ENCODE assay signal across 10 cellular contexts in the genomic region with DNA sequence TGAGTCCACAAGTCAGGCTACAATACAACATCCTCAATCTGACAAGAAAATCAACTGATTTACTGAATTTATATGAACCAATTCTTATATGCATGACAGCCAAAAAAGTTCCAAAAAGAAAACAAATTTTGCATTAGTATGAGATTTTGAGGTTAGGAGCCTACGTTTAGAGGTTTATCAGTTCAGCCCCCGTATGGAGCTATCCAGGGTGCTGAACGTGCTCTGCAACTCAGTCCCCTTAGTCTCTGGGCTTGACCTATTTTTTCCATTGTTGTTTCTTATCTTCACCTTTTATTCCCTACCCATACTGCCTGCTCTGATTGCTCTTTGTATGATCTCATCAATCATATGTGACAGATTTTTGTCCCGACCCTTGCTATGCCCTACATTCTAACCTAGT.
A peak's percentile ranks its signal among the peaks of the same experiment; 100 is the strongest.
DNase-seq lines count a peak whose midpoint lies in the region; ATAC-seq and TF ChIP-seq lines count a peak whose summit lies in the region.
"Had no signal": no experiment of that assay in that cellular context is flagged by ENCODE, and none has a peak within 500 bp of the region (broad histone marks: within the 10 kb centered on the region; RNA-seq: fewer than 3 reads in every experiment).

No MANE protein-coding gene starts in this region.

- CTCF ChIA-PET in HEK293T (lab: Yijun Ruan, JAX): no interaction called here

- no peak overlapping the region for H3K27ac Mint-ChIP-seq in stimulated activated memory B cell treated with anti-CD40 and anti-IgM and Interleukin-4, amounts not matched to agents 10 μg/mL and 1 μg/mL and 100 μg/mL, for 72 hours
- H3K27ac Mint-ChIP-seq: natural killer cell had no signal

- H3K27me3 Mint-ChIP-seq in stimulated activated memory B cell treated with anti-CD40 and anti-IgM and Interleukin-4, amounts not matched to agents 10 μg/mL and 1 μg/mL and 100 μg/mL, for 72 hours: no peaks in the 10 kb centered on the region

- DNase-seq in ACHN (peak; percentile 51), HEK293T (ENCODE audit: extremely low spot score) (peak; percentile 35), SW480 (ENCODE audit: low spot score) (peak; percentile 28), glomerular visceral epithelial cell (ENCODE audit: extremely low spot score) (peak; percentile 40)
- DNase-seq: natural killer cell had no signal

- in situ Hi-C loops in ACHN (cut with HindIII; ENCODE audit: low pct_ligation_motif_present, low pct_unique_long_range_greater_than_20kb, low sequenced_read_pairs): no loop called here

- no peaks in the 10 kb centered on the region for H3K4me1 Mint-ChIP-seq in stimulated activated memory B cell treated with anti-CD40 and anti-IgM and Interleukin-4, amounts not matched to agents 10 μg/mL and 1 μg/mL and 100 μg/mL, for 72 hours
- H3K4me1 Mint-ChIP-seq: natural killer cell had no signal

- H3K4me3 Mint-ChIP-seq in stimulated activated memory B cell treated with anti-CD40 and anti-IgM and Interleukin-4, amounts not matched to agents 10 μg/mL and 1 μg/mL and 100 μg/mL, for 72 hours: no peak overlapping the region
- H3K4me3 Mint-ChIP-seq: natural killer cell had no signal

- ATAC-seq in GM19023 (IDR thresholded peaks at IDR 0.05; ENCODE audit: unreplicated experiment) (no peak), GM18520 (IDR thresholded peaks at IDR 0.05; ENCODE audit: unreplicated experiment) (no peak), HG03159 (IDR thresholded peaks at IDR 0.05; ENCODE audit: unreplicated experiment) (no peak)
- ATAC-seq in stimulated activated memory B cell treated with anti-CD40 and anti-IgM and Interleukin-4, amounts not matched to agents 10 μg/mL and 1 μg/mL and 100 μg/mL, for 72 hours: no peak
- ATAC-seq: body of pancreas, natural killer cell had no signal

- no peaks in the 10 kb centered on the region for H3K36me3 Mint-ChIP-seq in stimulated activated memory B cell treated with anti-CD40 and anti-IgM and Interleukin-4, amounts not matched to agents 10 μg/mL and 1 μg/mL and 100 μg/mL, for 72 hours
- H3K36me3 Mint-ChIP-seq: natural killer cell had no signal

- POLR2A ChIA-PET in HEK293T (lab: Yijun Ruan, JAX): no interaction called here

- peaks cover 6% of the 10 kb centered on the region for H3K9me3 Mint-ChIP-seq in stimulated activated memory B cell treated with anti-CD40 and anti-IgM and Interleukin-4, amounts not matched to agents 10 μg/mL and 1 μg/mL and 100 μg/mL, for 72 hours

TF ChIP-seq in HEK293T, 16 proteins besides CTCF, POLR2A, EP300 and RAD21:
- no peak for TF ChIP-seq FOXA1 (IDR thresholded peaks at IDR 0.05)
- TF ChIP-seq L3MBTL2 (conservative IDR thresholded peaks at IDR 0.05): no peak
- no peak for TF ChIP-seq LEF1 (IDR thresholded peaks at IDR 0.05; ENCODE audit: borderline replicate concordance)
- TF ChIP-seq TARDBP (IDR thresholded peaks at IDR 0.05): no peak
